8 cellular contexts compared by ENCODE assay signal in the genomic region with DNA sequence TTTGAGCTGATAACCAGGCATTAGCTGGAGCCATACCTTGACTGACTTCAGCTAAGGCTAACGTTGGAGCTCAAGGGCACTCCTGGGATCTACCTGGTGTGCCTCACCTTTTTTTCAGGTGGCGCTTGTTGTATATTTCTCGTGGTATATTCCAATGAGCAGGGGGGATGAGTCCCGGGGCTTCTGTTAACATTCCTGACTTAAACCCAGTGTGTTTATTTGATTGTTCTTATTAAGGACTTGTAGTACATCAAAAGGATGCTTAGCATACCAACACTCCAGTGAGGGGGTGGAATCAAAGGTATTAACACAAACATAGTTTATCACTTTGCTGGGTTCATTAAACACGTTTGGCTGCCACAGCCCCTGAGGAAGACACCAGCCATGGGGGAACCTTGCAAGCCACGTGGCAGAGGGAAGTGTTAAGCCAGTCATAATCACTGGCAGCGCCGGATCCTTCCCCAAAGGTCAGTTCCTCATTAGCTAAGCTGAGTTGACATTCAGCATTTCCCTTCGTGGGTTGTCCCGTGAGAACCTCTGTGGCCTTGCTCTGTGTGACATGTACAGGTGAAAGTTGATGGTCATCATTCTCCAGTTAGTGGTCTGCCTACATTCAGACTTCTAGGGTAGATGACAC.
DNase-seq lines count a peak whose midpoint lies in the region; ATAC-seq and TF ChIP-seq lines count a peak whose summit lies in the region.

No MANE protein-coding gene starts in this region.

- CTCF ChIA-PET in Calu3 (lab: Charles Lee), result interaction anchor here (1.2 kb wide), 1 partner anchor 19 kb away, joined by 3 read pairs; no protein-coding TSS in a partner anchor

- H3K27me3 ChIP-seq in prostate gland (replicated peaks; ENCODE audit: insufficient read depth), result no peaks in the 10 kb centered on the region

- TF ChIP-seq POLR2A in prostate gland (IDR thresholded peaks at IDR 0.05), result no peak

- peaks cover 10% of the 10 kb centered on the region for H3K4me1 ChIP-seq in prostate gland (replicated peaks)

- WGBS in prostate gland, result 54% methylated on average over 10 of the region's 10 CpGs

- peak overlapping the region; percentile 99 for H3K27ac Mint-ChIP-seq in Calu3 (ENCODE audit: unreplicated experiment)

- peak overlapping the region; percentile 45 for H3K4me3 Mint-ChIP-seq in Calu3 (ENCODE audit: low read depth, unreplicated experiment)

- intact Hi-C loops in Calu3 (cut with micrococcal nuclease; ENCODE audit: unreplicated experiment) (no loop called here), prostate gland (cut with DNase I) (no loop called here)

- TF ChIP-seq CTCF in Calu3 (IDR thresholded peaks at IDR 0.05; ENCODE audit: unreplicated experiment), result no peak
- TF ChIP-seq CTCF in prostate gland (IDR thresholded peaks at IDR 0.05), result no peak

- no peak overlapping the region for H3K4me3 ChIP-seq in prostate gland

- peak overlapping the region; percentile 57 to 60 for H3K27ac ChIP-seq in prostate gland

- no peaks in the 10 kb centered on the region for H3K36me3 ChIP-seq in prostate gland

- peak; percentile 37 for ATAC-seq in HG02763 (IDR thresholded peaks at IDR 0.05; ENCODE audit: unreplicated experiment)

- no peaks in the 10 kb centered on the region for H3K9me3 ChIP-seq in prostate gland

- H3K27me3 Mint-ChIP-seq in Calu3 (ENCODE audit: unreplicated experiment), result no peaks in the 10 kb centered on the region

- peak; percentile 48 for DNase-seq in Calu3
- peak; percentile 81 for DNase-seq in SKM-1 treated with dmso at 0.1 percent for 144 hours (lab: John Stamatoyannopoulos, UW; ENCODE audit: unreplicated experiment)
- peak; percentile 37 for DNase-seq in glomerular visceral epithelial cell (ENCODE audit: extremely low spot score)
- no peak for DNase-seq in prostate gland (ENCODE audit: low spot score)
- DNase-seq in NCI-H345 (lab: John Stamatoyannopoulos, UW), result no peak
- no peak for DNase-seq in NCI-H526 (lab: John Stamatoyannopoulos, UW)
- no peak for DNase-seq in NCI-H1105 (lab: John Stamatoyannopoulos, UW)

- H3K36me3 Mint-ChIP-seq in Calu3 (ENCODE audit: insufficient read depth, unreplicated experiment), result peaks cover 51% of the 10 kb centered on the region

- no peaks in the 10 kb centered on the region for H3K9me3 Mint-ChIP-seq in Calu3 (ENCODE audit: low read depth, unreplicated experiment)

- H3K4me1 Mint-ChIP-seq in Calu3 (ENCODE audit: low read depth, unreplicated experiment), result peaks cover 78% of the 10 kb centered on the region

- BruUV-seq in Calu3 (replicated peaks; lab: Mats Ljungman, UMichigan), result TSS peak; percentile 63

Comparison
In these comparisons a context has a peak if more than half of its experiments do, and no peak if none do; other contexts are left out.
1. DNase-seq: peak in Calu3 (single experiment), SKM-1 treated with dmso at 0.1 percent for 144 hours (single experiment) and glomerular visceral epithelial cell (single experiment); none in prostate gland (single experiment), NCI-H345 (single experiment), NCI-H526 (0 of 2) and NCI-H1105 (single experiment).